ENCODE assay signal across 10 cellular contexts in the genomic region with DNA sequence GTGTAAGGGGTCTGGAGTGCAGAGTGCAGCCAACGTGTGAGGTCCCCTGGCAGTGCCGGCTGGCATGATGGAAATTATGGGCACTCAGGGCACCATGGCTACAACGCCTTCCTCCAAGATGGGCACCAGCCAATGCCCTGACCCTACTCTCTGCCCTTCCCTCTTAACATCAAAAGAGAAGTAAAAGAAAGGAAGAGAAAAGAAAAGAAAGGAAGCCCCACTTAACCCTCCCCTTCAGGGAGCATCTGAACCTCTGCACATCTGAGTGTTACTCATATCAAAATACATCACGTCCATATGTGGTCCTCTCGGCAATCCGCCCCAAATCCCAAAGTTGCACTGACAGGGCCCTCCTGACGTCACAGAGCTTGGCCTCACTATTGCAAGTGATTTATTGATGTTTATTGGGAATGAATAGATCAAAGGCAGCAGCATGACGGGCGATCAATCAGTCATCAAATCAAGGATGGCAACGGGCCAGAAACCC. TPM values are rescaled to one million over a fixed set of nuclear protein-coding genes. Genes with fewer than 3 reads are reported as not detected.
DNase-seq lines count a peak whose midpoint lies in the region; ATAC-seq and TF ChIP-seq lines count a peak whose summit lies in the region.
"Had no signal": no experiment of that assay in that cellular context is flagged by ENCODE, and none has a peak within 500 bp of the region (broad histone marks: within the 10 kb centered on the region; RNA-seq: fewer than 3 reads in every experiment).

No MANE protein-coding gene starts in this region.

- TF ChIP-seq EP300 in esophagus muscularis mucosa (IDR thresholded peaks at IDR 0.05) = no peak
- no peak for TF ChIP-seq EP300 in ovary (IDR thresholded peaks at IDR 0.05)

- H3K27ac ChIP-seq in esophagus muscularis mucosa (replicated peaks in 1 of 4) (peak overlapping the region; percentile 93 to 99 (median 96)), ovary (peak overlapping the region in 1 of 2 donors; percentile 95), OCI-LY7 (ENCODE audit: low read depth, low read length, poor library complexity, severe bottlenecking) (no peak overlapping the region)

- CTCF ChIA-PET in OCI-LY7 (lab: Charles Lee; ENCODE audit: unreplicated experiment) = no interaction called here

- peaks cover 28% of the 10 kb centered on the region for H3K4me1 Mint-ChIP-seq in CD14-positive monocyte

- H3K4me3 ChIP-seq in MG63 (peak overlapping the region; percentile 98), esophagus muscularis mucosa (peak overlapping the region; percentile 76 to 98 (median 88)), ovary (peak overlapping the region; percentile 61), OCI-LY7 (ENCODE audit: low read depth, low read length, poor library complexity, severe bottlenecking) (no peak overlapping the region)

- H3K4me2 ChIP-seq in OCI-LY7 (ENCODE audit: low read length) = no peak overlapping the region

- no peaks in the 10 kb centered on the region for H3K79me2 ChIP-seq in OCI-LY7 (ENCODE audit: insufficient read depth, low read depth, low read length)

- peaks cover 0 to 12% (median 6%) of the 10 kb centered on the region in 7 donors for H3K9me3 Mint-ChIP-seq in CD14-positive monocyte

- H3K27me3 ChIP-seq in MG63 = no peaks in the 10 kb centered on the region
- H3K27me3 ChIP-seq in esophagus muscularis mucosa = peaks cover 0 to 7% (median 0%) of the 10 kb centered on the region in 4 donors
- H3K27me3 ChIP-seq in ovary = no peaks in the 10 kb centered on the region

- intact Hi-C loops in CD14-positive monocyte (cut with micrococcal nuclease) (no loop called here), esophagus muscularis mucosa (cut with DNase I) (no loop called here), ovary (cut with DNase I) (loop anchor here in 1 of 4 donors (5.0 kb wide), 1 partner anchor 619 kb away; no protein-coding TSS in a partner anchor), OCI-LY7 (cut with micrococcal nuclease; ENCODE audit: unreplicated experiment) (no loop called here)

- H3K9me3 ChIP-seq in MG63 (no peaks in the 10 kb centered on the region), esophagus muscularis mucosa (no peaks in the 10 kb centered on the region), ovary (no peaks in the 10 kb centered on the region), OCI-LY7 (ENCODE audit: low read length) (no peaks in the 10 kb centered on the region)

- TF ChIP-seq CTCF in CD14-positive monocyte (IDR thresholded peaks at IDR 0.05) (no peak), esophagus muscularis mucosa (IDR thresholded peaks at IDR 0.05) (no peak), ovary (IDR thresholded peaks at IDR 0.05) (no peak), OCI-LY7 (conservative IDR thresholded peaks at IDR 0.05; ENCODE audit: low read length) (no peak)

- no peaks in the 10 kb centered on the region for H4K20me1 ChIP-seq in OCI-LY7 (ENCODE audit: insufficient read depth, low read length)

- no peak for DNase-seq in CD14-positive monocyte (ENCODE audit: low spot score)
- peak; percentile 34 for DNase-seq in MG63
- DNase-seq in esophagus muscularis mucosa (ENCODE audit: extremely low spot score) = no peak
- peak; percentile 51 to 74 (median 63) for DNase-seq in ovary
- no peak for DNase-seq in pons (ENCODE audit: low spot score)
- DNase-seq in OCI-LY7 (ENCODE audit: low spot score) = no peak
- no peak for DNase-seq in superior temporal gyrus (ENCODE audit: extremely low spot score)
- DNase-seq: activated CD4-positive, alpha-beta T cell treated with anti-CD3 and anti-CD28 coated beads for 4 hours; NCI-H2171 treated with DMSO at 0.1 percent for 48 hours had no signal

- H3K27me3 Mint-ChIP-seq in CD14-positive monocyte (ENCODE audit: low read depth in 3 of 3) = peaks cover 20 to 38% (median 25%) of the 10 kb centered on the region in 3 donors

- H2AFZ ChIP-seq in OCI-LY7 (ENCODE audit: low read length) = no peak overlapping the region

- H3K27ac Mint-ChIP-seq in CD14-positive monocyte = peak overlapping the region in 3 of 7 donors; percentile 12 to 80 (median 72)

- peaks cover 21% of the 10 kb centered on the region for H3K36me3 ChIP-seq in MG63
- H3K36me3 ChIP-seq in esophagus muscularis mucosa = no peaks in the 10 kb centered on the region
- no peaks in the 10 kb centered on the region for H3K36me3 ChIP-seq in ovary
- H3K36me3 ChIP-seq in OCI-LY7 (ENCODE audit: insufficient read depth, low read length) = no peaks in the 10 kb centered on the region

- ATAC-seq in HG02678 (IDR thresholded peaks at IDR 0.05; ENCODE audit: unreplicated experiment) = no peak

- peak overlapping the region; percentile 85 to 93 for H3K4me3 Mint-ChIP-seq in CD14-positive monocyte

- POLR2A ChIA-PET in OCI-LY7 (lab: Charles Lee) = no interaction called here

- H3K36me3 Mint-ChIP-seq in CD14-positive monocyte = peaks cover 34 to 46% of the 10 kb centered on the region in 2 donors

- H3K4me1 ChIP-seq in esophagus muscularis mucosa (peaks cover 21 to 72% (median 63%) of the 10 kb centered on the region in 4 donors), ovary (ENCODE audit: insufficient read depth) (peaks cover 17% of the 10 kb centered on the region), OCI-LY7 (ENCODE audit: insufficient read depth, low read length, poor library complexity, severe bottlenecking) (no peaks in the 10 kb centered on the region)

- WGBS in esophagus muscularis mucosa = 11% methylated on average over 10 of the region's 10 CpGs
- WGBS in ovary, 3 donors = 11 to 16% (median 12%) methylated on average over 10 of the region's 10 CpGs

- TF ChIP-seq POLR2A in esophagus muscularis mucosa (IDR thresholded peaks at IDR 0.05; ENCODE audit: low read depth) = no peak
- no peak for TF ChIP-seq POLR2A in ovary (IDR thresholded peaks at IDR 0.05)

- no peaks in the 10 kb centered on the region for H3K9me2 ChIP-seq in OCI-LY7 (ENCODE audit: insufficient read depth, low read length)

- no TSS peak for BruUV-seq in OCI-LY7 (replicated peaks; lab: Mats Ljungman, UMichigan)

RNA-seq across cellular contexts. Expression of gene TSHZ3, which starts 1.4 kb away (rescaled TPM):
- 1 to 10 TPM; 2.3 to 3.3 TPM for polyA plus RNA-seq in CD14-positive monocyte
- 2.2 and 2.6 TPM in 2 replicates for total RNA-seq in MG63 (2014; rRNA removed; shearing (Covaris generic); ENCODE audit: low replicate concordance)
- total RNA-seq in esophagus muscularis mucosa = 10 to 100 TPM; 17.1 to 45.5 (median 24.6) TPM
- total RNA-seq in ovary = 100 to 1,000 TPM in 1 of 7 donors, 10 to 100 TPM in 6; 24.8 to 107 (median 76.2) TPM
- polyA plus RNA-seq in ovary = 10 to 100 TPM; 23.3 to 28.0 TPM
- total RNA-seq in OCI-LY7 (2014; rRNA removed; shearing (Covaris generic)) = not detected in 2 replicates
- not detected in 2 replicates for total RNA-seq in OCI-LY7 (2022)

Comparison
In these comparisons a context has a peak if more than half of its experiments do, and no peak if none do; other contexts are left out.
1. DNase-seq: peak in MG63 (single experiment) and ovary (5 of 5); none in CD14-positive monocyte (single experiment), esophagus muscularis mucosa (single experiment), pons (single experiment), OCI-LY7 (single experiment) and superior temporal gyrus (single experiment).